Comparison of ENCODE assay signal across 12 cellular contexts in the genomic region with DNA sequence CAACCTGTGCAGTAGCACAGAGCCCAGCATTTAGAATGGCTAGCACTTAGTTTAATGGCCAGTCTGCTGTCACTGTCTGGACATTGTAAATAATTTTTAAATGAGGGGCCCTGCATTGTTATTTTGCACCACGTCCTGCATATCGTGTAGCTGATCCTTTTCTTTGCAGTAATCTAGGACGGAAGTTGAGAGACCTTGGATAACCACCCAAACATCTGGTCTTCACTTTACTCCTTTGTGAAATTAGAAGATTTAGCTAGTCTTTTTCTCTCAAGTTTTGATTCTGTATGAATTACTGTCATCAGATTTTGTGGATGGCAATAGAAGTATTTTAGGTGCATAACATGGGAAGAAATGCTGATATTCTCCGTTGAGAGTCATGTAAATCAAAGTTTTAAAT. TPM values are rescaled to one million over a fixed set of nuclear protein-coding genes. Genes with fewer than 3 reads are reported as not detected.
DNase-seq lines count a peak whose midpoint lies in the region; ATAC-seq and TF ChIP-seq lines count a peak whose summit lies in the region.
"Had no signal": no experiment of that assay in that cellular context is flagged by ENCODE, and none has a peak within 500 bp of the region (broad histone marks: within the 10 kb centered on the region; RNA-seq: fewer than 3 reads in every experiment).

No MANE protein-coding gene starts in this region.

- H3K4me1 ChIP-seq in A673 (ENCODE audit: insufficient read depth, low read length, poor library complexity, severe bottlenecking) (peaks cover 26% of the 10 kb centered on the region), H9 (ENCODE audit: insufficient read depth, low read length) (peaks cover 8% of the 10 kb centered on the region; the same call in 1 of the 2 replicates), mesenchymal stem cell (ENCODE audit: control insufficient read depth, insufficient read depth, low read depth, low read length) (peaks cover 10% of the 10 kb centered on the region)

- H3K56ac ChIP-seq in H9 (ENCODE audit: insufficient read length, low read depth, low read length): no peak overlapping the region

- BruUV-seq in A673 (replicated peaks; lab: Mats Ljungman, UMichigan): no TSS peak

- H2BK15ac ChIP-seq in H9 (ENCODE audit: low read depth, low read length) (no peak overlapping the region), mesenchymal stem cell (ENCODE audit: low read depth, poor library complexity, severe bottlenecking) (no peak overlapping the region)

- H2BK120ac ChIP-seq in H9 (ENCODE audit: low read depth, low read length, poor library complexity, severe bottlenecking): no peak overlapping the region
- no peak overlapping the region for H2BK120ac ChIP-seq in mesenchymal stem cell (ENCODE audit: low read depth, low read length)

- H2AK5ac ChIP-seq in H9 (ENCODE audit: insufficient read length, low read length): no peak overlapping the region
- no peak overlapping the region for H2AK5ac ChIP-seq in mesenchymal stem cell (ENCODE audit: low read length, severe bottlenecking)

- H3K14ac ChIP-seq in H9 (ENCODE audit: insufficient read depth, low read length) (no peak overlapping the region), mesenchymal stem cell (ENCODE audit: low read length in 2 of 2) (no peak overlapping the region)

- peaks cover 3% of the 10 kb centered on the region for H3K23me2 ChIP-seq in H9 (ENCODE audit: insufficient read length, low read depth, low read length, poor library complexity, severe bottlenecking)

- H3K4me1 Mint-ChIP-seq in H9: peaks cover 15 to 20% of the 10 kb centered on the region in 2 experiments

- H3K79me1 ChIP-seq in H9 (ENCODE audit: insufficient read depth, low read depth, low read length, poor library complexity, severe bottlenecking): peaks cover 3% of the 10 kb centered on the region
- peaks cover 15% of the 10 kb centered on the region for H3K79me1 ChIP-seq in mesenchymal stem cell (replicated peaks; ENCODE audit: low read length, poor library complexity, severe bottlenecking)

- no peak overlapping the region for H2BK5ac ChIP-seq in H9 (ENCODE audit: insufficient read length, low read length)
- H2BK5ac ChIP-seq in mesenchymal stem cell (ENCODE audit: low read depth, low read length, poor library complexity, severe bottlenecking): no peak overlapping the region

- H3K4me3 Mint-ChIP-seq in H9: peak overlapping the region; percentile 74 to 85; a peak in 3 of 5 replicates

- CTCF ChIA-PET in A673 (lab: Charles Lee): no interaction called here

- H3K9me3 Mint-ChIP-seq in H9: peaks cover 10% of the 10 kb centered on the region in 2 experiments
- no peaks in the 10 kb centered on the region for H3K9me3 Mint-ChIP-seq in activated naive CD4-positive, alpha-beta T cell treated with anti-CD3 and anti-CD28 coated beads, Interleukin-2, amount 50 U/mL, for 72 hours

- no peak overlapping the region for H2BK12ac ChIP-seq in H9 (ENCODE audit: insufficient read length, low read depth, low read length)
- no peak overlapping the region for H2BK12ac ChIP-seq in mesenchymal stem cell (ENCODE audit: low read length in 2 of 2)

- no peak overlapping the region for H4K5ac ChIP-seq in H9 (ENCODE audit: insufficient read length, low read depth, low read length)

- H3K4ac ChIP-seq in H9 (ENCODE audit: low read depth, low read length) (no peak overlapping the region), mesenchymal stem cell (ENCODE audit: low read depth in 1 of 2, low read length in 2 of 2) (no peak overlapping the region)

- H3K36me3 Mint-ChIP-seq in H9 (ENCODE audit: insufficient read depth in 1 of 3, low read depth in 3 of 3): peaks cover 25 to 34% (median 27%) of the 10 kb centered on the region in 3 experiments
- H3K36me3 Mint-ChIP-seq in activated naive CD4-positive, alpha-beta T cell treated with anti-CD3 and anti-CD28 coated beads, Interleukin-2, amount 50 U/mL, for 72 hours: peaks cover 22 to 43% of the 10 kb centered on the region in 2 donors

- H4K91ac ChIP-seq in H9 (ENCODE audit: insufficient read length, low read depth, low read length) (no peak overlapping the region), mesenchymal stem cell (ENCODE audit: low read length) (no peak overlapping the region)

- no peak overlapping the region for H3K18ac ChIP-seq in H9 (ENCODE audit: insufficient read length, low read depth, low read length)
- no peak overlapping the region for H3K18ac ChIP-seq in mesenchymal stem cell (ENCODE audit: low read depth in 1 of 2, low read length in 2 of 2)

- DNase-seq in A673 (ENCODE audit: low spot score) (no peak), H9 (no peak), mesenchymal stem cell (no peak), DMS53 (lab: John Stamatoyannopoulos, UW) (no peak), NCI-H1930 (lab: John Stamatoyannopoulos, UW) (no peak)
- no peak for DNase-seq in activated naive CD4-positive, alpha-beta T cell treated with anti-CD3 and anti-CD28 coated beads, Interleukin-2, amount 50 U/mL, for 72 hours (ENCODE audit: low spot score in 2 of 2)
- DNase-seq: activated CD4-positive, CD25-positive, alpha-beta regulatory T cell; EL; NCI-H1092; upper lobe of left lung had no signal

- POLR2A ChIA-PET in A673 (lab: Charles Lee; ENCODE audit: low non-redundant PET): no interaction called here

- H3K36me3 ChIP-seq in A673 (ENCODE audit: insufficient read depth, low read length, poor library complexity, severe bottlenecking): no peaks in the 10 kb centered on the region
- peaks cover 2 to 13% of the 10 kb centered on the region in 2 experiments for H3K36me3 ChIP-seq in mesenchymal stem cell (ENCODE audit: control insufficient read depth in 1 of 2, insufficient read depth in 2 of 2, low read depth in 1 of 2, low read length in 2 of 2)

- H3K27me3 ChIP-seq in A673 (replicated peaks; ENCODE audit: insufficient read depth, low read depth, low read length, poor library complexity) (no peaks in the 10 kb centered on the region), H9 (ENCODE audit: insufficient read depth, low read length) (no peaks in the 10 kb centered on the region), mesenchymal stem cell (ENCODE audit: control insufficient read depth in 1 of 2, insufficient read depth in 1 of 2, low read length in 2 of 2) (no peaks in the 10 kb centered on the region)
- H3K27me3 ChIP-seq: upper lobe of left lung had no signal

- H3T11ph ChIP-seq in H9 (ENCODE audit: low read length): no peak overlapping the region

- H3K79me2 ChIP-seq in H9 (ENCODE audit: insufficient read depth, low read length): peaks cover 18% of the 10 kb centered on the region; the same call in 1 of the 2 replicates

- H2AFZ ChIP-seq in H9 (ENCODE audit: low read length): no peak overlapping the region
- no peak overlapping the region for H2AFZ ChIP-seq in mesenchymal stem cell (ENCODE audit: low read depth, low read length)

- no peak overlapping the region for H4K8ac ChIP-seq in H9 (replicated peaks; ENCODE audit: insufficient read length, low read depth, low read length)
- H4K8ac ChIP-seq in mesenchymal stem cell (ENCODE audit: low read length): no peak overlapping the region

- no CpG with 5 or more reads among the region's 4 CpGs for WGBS in H9 (ENCODE audit: extremely low coverage, insufficient read length, low lambda C conversion rate)
- 75% methylated on average over 4 of the region's 4 CpGs for WGBS in mesenchymal stem cell

- H3K9ac ChIP-seq in H9 (ENCODE audit: extremely low read depth, insufficient read length, low read length): peak overlapping the region; percentile 16
- H3K9ac ChIP-seq in mesenchymal stem cell (ENCODE audit: low read length): peak overlapping the region; percentile 92

- H3K4me2 ChIP-seq in H9 (ENCODE audit: insufficient read depth, insufficient read length, low read length) (peak overlapping the region; percentile 81), mesenchymal stem cell (ENCODE audit: low read length, poor library complexity, severe bottlenecking) (peak overlapping the region; percentile 12)

- ATAC-seq in activated naive CD4-positive, alpha-beta T cell treated with anti-CD3 and anti-CD28 coated beads, Interleukin-2, amount 50 U/mL, for 72 hours: no peak
- no peak for ATAC-seq in HG03196 (IDR thresholded peaks at IDR 0.05; ENCODE audit: unreplicated experiment)
- ATAC-seq in HG03139 (IDR thresholded peaks at IDR 0.05; ENCODE audit: unreplicated experiment): no peak

- no peak overlapping the region; a peak in 1 of 7 replicates for H3K27ac Mint-ChIP-seq in H9
- H3K27ac Mint-ChIP-seq in activated naive CD4-positive, alpha-beta T cell treated with anti-CD3 and anti-CD28 coated beads, Interleukin-2, amount 50 U/mL, for 72 hours: peak overlapping the region; percentile 15 to 77

- no peaks in the 10 kb centered on the region for H3K27me3 Mint-ChIP-seq in H9 (ENCODE audit: low read depth)

- no peak overlapping the region for H2BK20ac ChIP-seq in H9 (ENCODE audit: low read depth, low read length, poor library complexity, severe bottlenecking)

- intact Hi-C loops in A673 (cut with micrococcal nuclease; ENCODE audit: unreplicated experiment): no loop called here

- TF ChIP-seq CTCF in A673 (conservative IDR thresholded peaks at IDR 0.05; ENCODE audit: low read depth, low read length): no peak
- TF ChIP-seq CTCF in H9 (conservative IDR thresholded peaks at IDR 0.05): no peak

- H3K9me3 ChIP-seq in A673 (ENCODE audit: low read depth, low read length, poor library complexity, severe bottlenecking) (no peaks in the 10 kb centered on the region), H9 (ENCODE audit: control insufficient read depth, low read depth, low read length) (no peaks in the 10 kb centered on the region), mesenchymal stem cell (ENCODE audit: control insufficient read depth, low read length) (no peaks in the 10 kb centered on the region)
- H3K9me3 ChIP-seq: upper lobe of left lung had no signal

- H3K4me3 ChIP-seq in A673 (ENCODE audit: low read depth, low read length, poor library complexity, severe bottlenecking): peak overlapping the region; percentile 93
- H3K4me3 ChIP-seq in mesenchymal stem cell (ENCODE audit: insufficient read depth in 1 of 2, low read depth in 1 of 2, low read length in 2 of 2): peak overlapping the region in 1 of 2 experiments; percentile 87

- H3K27ac ChIP-seq in A673 (ENCODE audit: low read depth, low read length, poor library complexity, severe bottlenecking): peak overlapping the region; percentile 48
- H3K27ac ChIP-seq in H9 (ENCODE audit: insufficient read length, low read depth, low read length): no peak overlapping the region
- no peak overlapping the region for H3K27ac ChIP-seq in mesenchymal stem cell (ENCODE audit: low read length, poor library complexity, severe bottlenecking)

- H3K23ac ChIP-seq in H9 (ENCODE audit: insufficient read length, low read depth, low read length) (no peak overlapping the region), mesenchymal stem cell (ENCODE audit: low read length in 2 of 2) (no peak overlapping the region)

- no peaks in the 10 kb centered on the region for H4K20me1 ChIP-seq in H9 (ENCODE audit: control insufficient read depth, insufficient read depth, insufficient read length)

RNA-seq across cellular contexts. Expression of a gene that starts 1.9 kb away (rescaled TPM):
- total RNA-seq in A673 (2021) (19.2 and 21.0 TPM in 2 replicates), H9 (2021) (46.4 and 48.4 TPM in 2 replicates)
- total RNA-seq in activated naive CD4-positive, alpha-beta T cell treated with anti-CD3 and anti-CD28 coated beads, Interleukin-2, amount 50 U/mL, for 72 hours: 10 to 100 TPM; 20.8 to 65.3 TPM
- polyA plus RNA-seq in mesenchymal stem cell (2013, experiment 1 of 2): 7.5 TPM
- 7.1 TPM for polyA plus RNA-seq in mesenchymal stem cell (2013, experiment 2 of 2)

RNA-seq across cellular contexts. Expression of a gene that starts 32.9 kb away (rescaled TPM):
- total RNA-seq in A673 (2021) (0.22 and 0.34 TPM in 2 replicates), H9 (2021) (0.66 and 0.92 TPM in 2 replicates)
- total RNA-seq in activated naive CD4-positive, alpha-beta T cell treated with anti-CD3 and anti-CD28 coated beads, Interleukin-2, amount 50 U/mL, for 72 hours: under 1 TPM in 1 of 2 donors, not detected in 1; 0.09 TPM
- 0.06 TPM for polyA plus RNA-seq in mesenchymal stem cell (2013, experiment 1 of 2)
- not detected for polyA plus RNA-seq in mesenchymal stem cell (2013, experiment 2 of 2)

Comparison
In these comparisons a context has a peak if more than half of its experiments do, and no peak if none do; other contexts are left out.
1. H3K27ac Mint-ChIP-seq: peak in activated naive CD4-positive, alpha-beta T cell treated with anti-CD3 and anti-CD28 coated beads, Interleukin-2, amount 50 U/mL, for 72 hours (2 of 2); none in H9 (0 of 3).